Comparison of ENCODE assay signal across 17 cellular contexts in the genomic region with DNA sequence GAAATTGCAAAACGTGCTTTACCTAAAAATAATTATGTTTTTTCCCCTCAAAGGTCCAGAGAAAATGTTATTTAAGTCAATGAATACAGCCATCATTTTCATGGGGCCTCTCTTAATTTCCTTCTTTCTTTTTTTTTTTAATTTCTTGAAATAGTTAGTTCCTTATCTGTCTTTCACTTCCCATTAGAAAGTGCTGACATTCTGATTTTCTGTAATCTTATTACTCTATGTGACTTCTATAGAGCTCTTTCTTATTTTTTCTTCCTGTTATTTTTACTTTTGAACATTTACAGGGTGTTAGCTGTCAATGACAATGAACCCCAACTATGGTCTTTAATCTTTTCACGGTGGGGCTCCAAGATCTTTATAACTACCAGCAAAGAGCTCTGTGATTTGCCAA. TPM values are rescaled to one million over a fixed set of nuclear protein-coding genes. Genes with fewer than 3 reads are reported as not detected.
DNase-seq lines count a peak whose midpoint lies in the region; ATAC-seq and TF ChIP-seq lines count a peak whose summit lies in the region.
"Had no signal": no experiment of that assay in that cellular context is flagged by ENCODE, and none has a peak within 500 bp of the region (broad histone marks: within the 10 kb centered on the region; RNA-seq: fewer than 3 reads in every experiment).

No MANE protein-coding gene starts in this region.

- H3K9me3 ChIP-seq in OCI-LY7 (ENCODE audit: low read length) (peaks cover 18% of the 10 kb centered on the region), upper lobe of right lung (no peaks in the 10 kb centered on the region), smooth muscle cell (replicated peaks; ENCODE audit: low read depth) (no peaks in the 10 kb centered on the region)

- H3K27ac ChIP-seq in OCI-LY7 (ENCODE audit: low read depth, low read length, poor library complexity, severe bottlenecking) (no peak overlapping the region), upper lobe of right lung (no peak overlapping the region), smooth muscle cell (ENCODE audit: low read depth) (no peak overlapping the region)

- POLR2A ChIA-PET in OCI-LY7 (lab: Charles Lee), result interaction anchor here (0.6 to 1.5 kb wide), 9 partner anchors 9 to 463 kb away, joined by 3 to 4 read pairs (median 3); no protein-coding TSS in a partner anchor

- no peaks in the 10 kb centered on the region for H3K79me2 ChIP-seq in OCI-LY7 (ENCODE audit: insufficient read depth, low read depth, low read length)
- H3K79me2 ChIP-seq in smooth muscle cell (ENCODE audit: low read depth), result no peaks in the 10 kb centered on the region

- no peak overlapping the region for H3K4me3 ChIP-seq in OCI-LY7 (ENCODE audit: low read depth, low read length, poor library complexity, severe bottlenecking)
- H3K4me3 ChIP-seq in upper lobe of right lung, result no peak overlapping the region
- no peak overlapping the region for H3K4me3 ChIP-seq in smooth muscle cell
- H3K4me3 ChIP-seq: heart left ventricle, lung had no signal

- no peaks in the 10 kb centered on the region for H3K36me3 ChIP-seq in OCI-LY7 (ENCODE audit: insufficient read depth, low read length)
- H3K36me3 ChIP-seq in upper lobe of right lung, result no peaks in the 10 kb centered on the region
- H3K36me3 ChIP-seq in smooth muscle cell (ENCODE audit: low read depth), result no peaks in the 10 kb centered on the region
- H3K36me3 ChIP-seq: heart left ventricle had no signal

- H3K27me3 ChIP-seq in upper lobe of right lung (no peaks in the 10 kb centered on the region), smooth muscle cell (ENCODE audit: low read depth) (no peaks in the 10 kb centered on the region)
- H3K27me3 ChIP-seq: heart left ventricle had no signal

- TF ChIP-seq CTCF in OCI-LY7 (conservative IDR thresholded peaks at IDR 0.05; ENCODE audit: low read length), result no peak
- no peak for TF ChIP-seq CTCF in upper lobe of right lung (IDR thresholded peaks at IDR 0.05)
- no peak for TF ChIP-seq CTCF in smooth muscle cell (IDR thresholded peaks at IDR 0.05; ENCODE audit: borderline replicate concordance, insufficient read depth, poor library complexity, severe bottlenecking)

- H3K4me2 ChIP-seq in OCI-LY7 (ENCODE audit: low read length) (peak overlapping the region; percentile 48), smooth muscle cell (no peak overlapping the region)

- 81% methylated on average over 2 of the region's 2 CpGs for WGBS in smooth muscle cell (ENCODE audit: low lambda C conversion rate)

- DNase-seq in Right ventricle myocardium superior, result no peak
- DNase-seq in Right ventricle myocardium inferior (ENCODE audit: missing footprints), result no peak
- peak; percentile 35 for DNase-seq in OCI-LY7 (ENCODE audit: low spot score)
- peak; percentile 40 for DNase-seq in globus pallidus (ENCODE audit: low spot score)
- no peak for DNase-seq in upper lobe of right lung
- DNase-seq in LoVo (ENCODE audit: low spot score), result no peak
- DNase-seq in NK-92 treated with Interleukin-12 subunit alpha and Interleukin-12 subunit beta, amount 100 ng/mL, for 24 hours (lab: John Stamatoyannopoulos, UW), result no peak
- no peak for DNase-seq in smooth muscle cell (lab: John Stamatoyannopoulos, UW; ENCODE audit: unreplicated experiment)
- DNase-seq: CD8-positive, alpha-beta memory T cell; heart left ventricle; immature natural killer cell; NCI-H1694 treated with DMSO at 0.1 percent for 48 hours; NCI-H345; nephron progenitor cell had no signal

- H3K9me2 ChIP-seq in OCI-LY7 (ENCODE audit: insufficient read depth, low read length), result no peaks in the 10 kb centered on the region

- H3K4me1 ChIP-seq in OCI-LY7 (ENCODE audit: insufficient read depth, low read length, poor library complexity, severe bottlenecking) (peaks cover 14% of the 10 kb centered on the region), upper lobe of right lung (no peaks in the 10 kb centered on the region), smooth muscle cell (ENCODE audit: low read depth) (no peaks in the 10 kb centered on the region)

- no peak overlapping the region for H3K9ac ChIP-seq in smooth muscle cell (ENCODE audit: low read depth)

- CTCF ChIA-PET in OCI-LY7 (lab: Charles Lee; ENCODE audit: unreplicated experiment), result interaction anchor here (1.1 kb wide), 1 partner anchor 16 kb away, joined by 4 read pairs; no protein-coding TSS in a partner anchor

- ATAC-seq in Right ventricle myocardium superior (ENCODE audit: poor library complexity), result peak; percentile 26
- ATAC-seq in Right ventricle myocardium inferior, result no peak
- peak; percentile 63 for ATAC-seq in upper lobe of right lung

- H2AFZ ChIP-seq in OCI-LY7 (ENCODE audit: low read length) (no peak overlapping the region), smooth muscle cell (ENCODE audit: low read depth) (no peak overlapping the region)

- no peaks in the 10 kb centered on the region for H3F3A ChIP-seq in smooth muscle cell (ENCODE audit: low read depth)

- H4K20me1 ChIP-seq in OCI-LY7 (ENCODE audit: insufficient read depth, low read length), result no peaks in the 10 kb centered on the region
- no peaks in the 10 kb centered on the region for H4K20me1 ChIP-seq in smooth muscle cell (ENCODE audit: low read depth)

- intact Hi-C loops in Right ventricle myocardium superior (cut with DNase I) (no loop called here), Right ventricle myocardium inferior (cut with DNase I) (no loop called here), OCI-LY7 (cut with micrococcal nuclease; ENCODE audit: unreplicated experiment) (no loop called here), upper lobe of right lung (cut with DNase I) (no loop called here)

- BruUV-seq in OCI-LY7 (replicated peaks; lab: Mats Ljungman, UMichigan), result no TSS peak

RNA-seq across cellular contexts. Expression of a gene that starts 30.0 kb away (rescaled TPM):
- 0.22 TPM for total RNA-seq in Right ventricle myocardium superior
- 0.19 TPM for total RNA-seq in Right ventricle myocardium inferior
- total RNA-seq in OCI-LY7 (2014; rRNA removed; shearing (Covaris generic)), result not detected in 2 replicates
- total RNA-seq in OCI-LY7 (2022), result not detected in 2 replicates
- total RNA-seq in upper lobe of right lung, result 1.4 TPM
- total RNA-seq in smooth muscle cell, result not detected in 2 replicates
- polyA plus RNA-seq in smooth muscle cell, result not detected in 2 replicates
- total RNA-seq: HT1080, progenitor cell of endocrine pancreas had no signal

RNA-seq across cellular contexts. Expression of a gene that starts 39.0 kb away (rescaled TPM):
- total RNA-seq in Right ventricle myocardium superior, result not detected
- total RNA-seq in Right ventricle myocardium inferior, result not detected
- not detected in 2 replicates for total RNA-seq in OCI-LY7 (2014; rRNA removed; shearing (Covaris generic))
- total RNA-seq in OCI-LY7 (2022), result not detected in 2 replicates
- 2.1 TPM for total RNA-seq in upper lobe of right lung
- total RNA-seq in smooth muscle cell, result not detected in 2 replicates
- polyA plus RNA-seq in smooth muscle cell, result not detected in 2 replicates
- total RNA-seq: HT1080, progenitor cell of endocrine pancreas had no signal

Comparison
In these comparisons a context has a peak if more than half of its experiments do, and no peak if none do; other contexts are left out.
1. DNase-seq: peak in OCI-LY7 (single experiment) and globus pallidus (single experiment); none in Right ventricle myocardium superior (single experiment), Right ventricle myocardium inferior (single experiment), upper lobe of right lung (single experiment), LoVo (single experiment), NK-92 treated with Interleukin-12 subunit alpha and Interleukin-12 subunit beta, amount 100 ng/mL, for 24 hours (single experiment) and smooth muscle cell (single experiment).